In genomic region chr2:84940836-84941412, GRCh38 we compare ENCODE assay signal across 17 cellular contexts. TPM values are rescaled to one million over a fixed set of nuclear protein-coding genes. Genes with fewer than 3 reads are reported as not detected.
DNase-seq lines count a peak whose midpoint lies in the region; ATAC-seq and TF ChIP-seq lines count a peak whose summit lies in the region.
"Had no signal": no experiment of that assay in that cellular context is flagged by ENCODE, and none has a peak within 500 bp of the region (broad histone marks: within the 10 kb centered on the region; RNA-seq: fewer than 3 reads in every experiment).

No MANE protein-coding gene starts in this region.

- no peak for DNase-seq in activated CD8-positive, alpha-beta T cell treated with anti-CD3 and anti-CD28 coated beads, Interleukin-2, amount 10 ng/mL, durations not matched to agents 7 days and 5 days
- DNase-seq in activated CD8-positive, alpha-beta T cell treated with anti-CD3 and anti-CD28 coated beads for 36 hours: no peak
- peak; percentile 37 to 90 for DNase-seq in NOMO-1 (lab: John Stamatoyannopoulos, UW; ENCODE audit: unreplicated experiment in 2 of 2)
- DNase-seq in stimulated activated effector memory CD8-positive, alpha-beta T cell treated with anti-CD3 and anti-CD28 coated beads, Interleukin-12 subunit alpha, Interleukin-12 subunit beta, amount 100 ng/mL, for 72 hours (ENCODE audit: low spot score in 2 of 2): no peak
- DNase-seq in NCI-H82 treated with DMSO at 0.1 percent for 48 hours (lab: John Stamatoyannopoulos, UW; ENCODE audit: unreplicated experiment): no peak
- no peak for DNase-seq in HuH-7.5 (ENCODE audit: low spot score)
- DNase-seq: activated CD4-positive, alpha-beta T cell treated with anti-CD3 and anti-CD28 coated beads for 4 hours; activated T-cell treated with anti-CD3 and anti-CD28 coated beads, Interleukin-2, amount 50 U/mL, for 4 hours; cerebellar nuclear complex; foreskin fibroblast; IMR-90; NCI-H2171; SHP77; T-helper 9 cell had no signal

- TF ChIP-seq CTCF in activated CD8-positive, alpha-beta T cell treated with anti-CD3 and anti-CD28 coated beads for 36 hours (IDR thresholded peaks at IDR 0.05): no peak

- peaks cover 73% of the 10 kb centered on the region for H3K4me1 Mint-ChIP-seq in activated CD8-positive, alpha-beta T cell treated with anti-CD3 and anti-CD28 coated beads, Interleukin-2, amount 10 ng/mL, durations not matched to agents 7 days and 5 days (ENCODE audit: low read depth)
- H3K4me1 Mint-ChIP-seq in activated CD8-positive, alpha-beta T cell treated with anti-CD3 and anti-CD28 coated beads for 36 hours (ENCODE audit: low read depth): peaks cover 78% of the 10 kb centered on the region
- peaks cover 40% of the 10 kb centered on the region for H3K4me1 Mint-ChIP-seq in activated T-helper 17 cell treated with anti-CD3 and anti-CD28 coated beads, Interleukin-2, amount 50 U/mL, for 72 hours
- peaks cover 55% of the 10 kb centered on the region for H3K4me1 Mint-ChIP-seq in stimulated activated effector memory CD8-positive, alpha-beta T cell treated with anti-CD3 and anti-CD28 coated beads, Interleukin-12 subunit alpha, Interleukin-12 subunit beta, amount 100 ng/mL, for 72 hours

- H3K9me3 Mint-ChIP-seq in activated CD8-positive, alpha-beta T cell treated with anti-CD3 and anti-CD28 coated beads, Interleukin-2, amount 10 ng/mL, durations not matched to agents 7 days and 5 days (ENCODE audit: insufficient read depth): no peaks in the 10 kb centered on the region
- H3K9me3 Mint-ChIP-seq in activated CD8-positive, alpha-beta T cell treated with anti-CD3 and anti-CD28 coated beads for 36 hours: peaks cover 7% of the 10 kb centered on the region
- H3K9me3 Mint-ChIP-seq in activated T-helper 17 cell treated with anti-CD3 and anti-CD28 coated beads, Interleukin-2, amount 50 U/mL, for 72 hours: no peaks in the 10 kb centered on the region
- H3K9me3 Mint-ChIP-seq in stimulated activated effector memory CD8-positive, alpha-beta T cell treated with anti-CD3 and anti-CD28 coated beads, Interleukin-12 subunit alpha, Interleukin-12 subunit beta, amount 100 ng/mL, for 72 hours: no peaks in the 10 kb centered on the region
- H3K9me3 Mint-ChIP-seq: activated T-cell treated with anti-CD3 and anti-CD28 coated beads, Interleukin-2, amount 50 U/mL, for 4 hours had no signal

- peaks cover 39% of the 10 kb centered on the region for H3K36me3 Mint-ChIP-seq in activated CD8-positive, alpha-beta T cell treated with anti-CD3 and anti-CD28 coated beads, Interleukin-2, amount 10 ng/mL, durations not matched to agents 7 days and 5 days (ENCODE audit: low read depth)
- peaks cover 35% of the 10 kb centered on the region for H3K36me3 Mint-ChIP-seq in activated CD8-positive, alpha-beta T cell treated with anti-CD3 and anti-CD28 coated beads for 36 hours (ENCODE audit: low read depth)
- H3K36me3 Mint-ChIP-seq in activated T-helper 17 cell treated with anti-CD3 and anti-CD28 coated beads, Interleukin-2, amount 50 U/mL, for 72 hours (ENCODE audit: low read depth): peaks cover 34% of the 10 kb centered on the region
- H3K36me3 Mint-ChIP-seq in stimulated activated effector memory CD8-positive, alpha-beta T cell treated with anti-CD3 and anti-CD28 coated beads, Interleukin-12 subunit alpha, Interleukin-12 subunit beta, amount 100 ng/mL, for 72 hours: peaks cover 33% of the 10 kb centered on the region

- peak overlapping the region; percentile 51 for H3K27ac Mint-ChIP-seq in activated CD8-positive, alpha-beta T cell treated with anti-CD3 and anti-CD28 coated beads, Interleukin-2, amount 10 ng/mL, durations not matched to agents 7 days and 5 days
- H3K27ac Mint-ChIP-seq in activated CD8-positive, alpha-beta T cell treated with anti-CD3 and anti-CD28 coated beads for 36 hours: no peak overlapping the region
- H3K27ac Mint-ChIP-seq in activated T-helper 17 cell treated with anti-CD3 and anti-CD28 coated beads, Interleukin-2, amount 50 U/mL, for 72 hours: no peak overlapping the region
- peak overlapping the region; percentile 74 for H3K27ac Mint-ChIP-seq in stimulated activated effector memory CD8-positive, alpha-beta T cell treated with anti-CD3 and anti-CD28 coated beads, Interleukin-12 subunit alpha, Interleukin-12 subunit beta, amount 100 ng/mL, for 72 hours

- CTCF ChIA-PET in activated CD8-positive, alpha-beta T cell treated with anti-CD3 and anti-CD28 coated beads, Interleukin-2, amount 10 ng/mL, durations not matched to agents 7 days and 5 days (lab: Charles Lee): interaction anchor here (0.7 to 16.4 kb wide), 6 partner anchors 11 to 74 kb away, joined by 3 to 270 read pairs (median 12); no protein-coding TSS in a partner anchor
- CTCF ChIA-PET in activated CD8-positive, alpha-beta T cell treated with anti-CD3 and anti-CD28 coated beads for 36 hours (lab: Charles Lee): interaction anchor here (1.7 to 8.5 kb wide), 3 partner anchors 15 to 59 kb away, joined by 5 to 88 read pairs (median 6); no protein-coding TSS in a partner anchor

- no peaks in the 10 kb centered on the region for H3K27me3 Mint-ChIP-seq in activated CD8-positive, alpha-beta T cell treated with anti-CD3 and anti-CD28 coated beads, Interleukin-2, amount 10 ng/mL, durations not matched to agents 7 days and 5 days (ENCODE audit: low read depth)
- no peaks in the 10 kb centered on the region for H3K27me3 Mint-ChIP-seq in activated CD8-positive, alpha-beta T cell treated with anti-CD3 and anti-CD28 coated beads for 36 hours
- no peaks in the 10 kb centered on the region for H3K27me3 Mint-ChIP-seq in activated T-helper 17 cell treated with anti-CD3 and anti-CD28 coated beads, Interleukin-2, amount 50 U/mL, for 72 hours

- no peak overlapping the region for H3K4me3 Mint-ChIP-seq in activated CD8-positive, alpha-beta T cell treated with anti-CD3 and anti-CD28 coated beads, Interleukin-2, amount 10 ng/mL, durations not matched to agents 7 days and 5 days
- no peak overlapping the region for H3K4me3 Mint-ChIP-seq in activated CD8-positive, alpha-beta T cell treated with anti-CD3 and anti-CD28 coated beads for 36 hours
- H3K4me3 Mint-ChIP-seq in activated T-helper 17 cell treated with anti-CD3 and anti-CD28 coated beads, Interleukin-2, amount 50 U/mL, for 72 hours: peak overlapping the region; percentile 79
- H3K4me3 Mint-ChIP-seq in stimulated activated effector memory CD8-positive, alpha-beta T cell treated with anti-CD3 and anti-CD28 coated beads, Interleukin-12 subunit alpha, Interleukin-12 subunit beta, amount 100 ng/mL, for 72 hours: no peak overlapping the region

- POLR2A ChIA-PET in activated CD8-positive, alpha-beta T cell treated with anti-CD3 and anti-CD28 coated beads, Interleukin-2, amount 10 ng/mL, durations not matched to agents 7 days and 5 days (lab: Charles Lee): interaction anchor here (1.8 to 4.9 kb wide), 2 partner anchors 16 to 29 kb away, joined by 6 to 118 read pairs; partner anchors contain the start of gene KCMF1
- POLR2A ChIA-PET in activated CD8-positive, alpha-beta T cell treated with anti-CD3 and anti-CD28 coated beads for 36 hours (lab: Charles Lee): interaction anchor here (0.6 to 6.1 kb wide), 4 partner anchors 12 to 66 kb away, joined by 3 to 45 read pairs (median 4); partner anchors contain the start of gene KCMF1

- intact Hi-C loops in activated CD8-positive, alpha-beta T cell treated with anti-CD3 and anti-CD28 coated beads for 36 hours (cut with micrococcal nuclease): no loop called here

- no peak for ATAC-seq in activated CD8-positive, alpha-beta T cell treated with anti-CD3 and anti-CD28 coated beads, Interleukin-2, amount 10 ng/mL, durations not matched to agents 7 days and 5 days
- no peak for ATAC-seq in activated CD8-positive, alpha-beta T cell treated with anti-CD3 and anti-CD28 coated beads for 36 hours
- ATAC-seq in activated T-helper 17 cell treated with anti-CD3 and anti-CD28 coated beads, Interleukin-2, amount 50 U/mL, for 72 hours (replicated peaks): no peak
- no peak for ATAC-seq in stimulated activated effector memory CD8-positive, alpha-beta T cell treated with anti-CD3 and anti-CD28 coated beads, Interleukin-12 subunit alpha, Interleukin-12 subunit beta, amount 100 ng/mL, for 72 hours
- no peak for ATAC-seq in HG03139 (IDR thresholded peaks at IDR 0.05; ENCODE audit: unreplicated experiment)
- ATAC-seq: activated T-cell treated with anti-CD3 and anti-CD28 coated beads, Interleukin-2, amount 50 U/mL, for 4 hours; left lung had no signal

RNA-seq across cellular contexts. Expression of gene KCMF1, which starts 30.0 kb away (rescaled TPM):
- 10 to 100 TPM; 88.9 to 92.5 TPM for total RNA-seq in activated CD8-positive, alpha-beta T cell treated with anti-CD3 and anti-CD28 coated beads, Interleukin-2, amount 10 ng/mL, durations not matched to agents 7 days and 5 days
- total RNA-seq in activated CD8-positive, alpha-beta T cell treated with anti-CD3 and anti-CD28 coated beads for 36 hours: 100 to 1,000 TPM; 101 to 105 TPM
- total RNA-seq in activated T-helper 17 cell treated with anti-CD3 and anti-CD28 coated beads, Interleukin-2, amount 50 U/mL, for 72 hours: 100 to 1,000 TPM in 1 of 2 donors, 10 to 100 TPM in 1; 77.3 to 108 TPM

RNA-seq across cellular contexts. Expression of gene TMSB10, which starts 35.5 kb away (rescaled TPM):
- total RNA-seq in activated CD8-positive, alpha-beta T cell treated with anti-CD3 and anti-CD28 coated beads, Interleukin-2, amount 10 ng/mL, durations not matched to agents 7 days and 5 days: 1,000 to 10,000 TPM; 4,520 to 4,885 TPM
- total RNA-seq in activated CD8-positive, alpha-beta T cell treated with anti-CD3 and anti-CD28 coated beads for 36 hours: 1,000 to 10,000 TPM; 2,035 to 2,060 TPM
- 1,000 to 10,000 TPM; 2,616 to 3,068 TPM for total RNA-seq in activated T-helper 17 cell treated with anti-CD3 and anti-CD28 coated beads, Interleukin-2, amount 50 U/mL, for 72 hours

Comparison
In these comparisons a context has a peak if more than half of its experiments do, and no peak if none do; other contexts are left out.
1. H3K27ac Mint-ChIP-seq: peak in activated CD8-positive, alpha-beta T cell treated with anti-CD3 and anti-CD28 coated beads, Interleukin-2, amount 10 ng/mL, durations not matched to agents 7 days and 5 days (single experiment) and stimulated activated effector memory CD8-positive, alpha-beta T cell treated with anti-CD3 and anti-CD28 coated beads, Interleukin-12 subunit alpha, Interleukin-12 subunit beta, amount 100 ng/mL, for 72 hours (single experiment); none in activated CD8-positive, alpha-beta T cell treated with anti-CD3 and anti-CD28 coated beads for 36 hours (single experiment) and activated T-helper 17 cell treated with anti-CD3 and anti-CD28 coated beads, Interleukin-2, amount 50 U/mL, for 72 hours (single experiment).
2. DNase-seq: peak in NOMO-1 (2 of 2); none in activated CD8-positive, alpha-beta T cell treated with anti-CD3 and anti-CD28 coated beads, Interleukin-2, amount 10 ng/mL, durations not matched to agents 7 days and 5 days (single experiment), activated CD8-positive, alpha-beta T cell treated with anti-CD3 and anti-CD28 coated beads for 36 hours (single experiment), stimulated activated effector memory CD8-positive, alpha-beta T cell treated with anti-CD3 and anti-CD28 coated beads, Interleukin-12 subunit alpha, Interleukin-12 subunit beta, amount 100 ng/mL, for 72 hours (0 of 2), NCI-H82 treated with DMSO at 0.1 percent for 48 hours (single experiment) and HuH-7.5 (single experiment).